ENCODE assay signal across 36 cellular contexts in genomic region chr15:41678742-41679141, GRCh38.
"Had no signal": no experiment of that assay in that cellular context is flagged by ENCODE, and none has a peak within 500 bp of the region (broad histone marks: within the 10 kb centered on the region; RNA-seq: fewer than 3 reads in every experiment).

No MANE protein-coding gene starts in this region.

- H3K4me3 Mint-ChIP-seq: activated CD4-positive, alpha-beta memory T cell treated with anti-CD3 and anti-CD28 coated beads for 36 hours; activated CD4-positive, alpha-beta T cell treated with anti-CD3 and anti-CD28 coated beads for 36 hours; activated CD4-positive, alpha-beta T cell treated with anti-CD3 and anti-CD28 coated beads, Interleukin-2, amount 10 ng/mL, durations not matched to agents 24 days and 14 days; activated naive CD4-positive, alpha-beta T cell treated with anti-CD3 and anti-CD28 coated beads, Interleukin-2, amount 10 ng/mL, durations not matched to agents 7 days and 5 days; activated naive CD8-positive, alpha-beta T cell treated with anti-CD3 and anti-CD28 coated beads, Interleukin-2, amount 50 U/mL, for 24 hours; activated T-cell treated with anti-CD3 and anti-CD28 coated beads, Interleukin-2, amount 50 U/mL, for 24 hours; activated T-cell treated with anti-CD3 and anti-CD28 coated beads, Interleukin-2, amount 50 U/mL, for 72 hours; brain; dendritic cell treated with granulocyte-macrophage colony-stimulating factor and Interleukin-4, amounts not matched to agents 40 ng/mL and 50 ng/mL, for 4 days; endodermal cell; T-helper 17 cell; T-helper 2 cell treated with Interferon-gamma antibody and Interleukin-4, amounts not matched to agents 5 μg/mL and 100 μg/mL, for 36 hours had no signal

- H3K9me3 ChIP-seq: adrenal gland, breast epithelium had no signal

- DNase-seq: activated CD4-positive, alpha-beta memory T cell treated with anti-CD3 and anti-CD28 coated beads for 36 hours; activated CD4-positive, alpha-beta T cell treated with anti-CD3 and anti-CD28 coated beads for 36 hours; activated CD4-positive, alpha-beta T cell treated with anti-CD3 and anti-CD28 coated beads, Interleukin-2, amount 10 ng/mL, durations not matched to agents 24 days and 14 days; activated CD4-positive, CD25-positive, alpha-beta regulatory T cell; activated CD4-positive, CD25-positive, alpha-beta regulatory T cell treated with anti-CD3 and anti-CD28 coated beads, Interleukin-2, amount 50 U/mL, for 72 hours; activated CD8-positive, alpha-beta memory T cell treated with anti-CD3 and anti-CD28 coated beads, Interleukin-2, amount 50 U/mL, for 48 hours; activated gamma-delta T cell; activated naive CD4-positive, alpha-beta T cell; activated naive CD4-positive, alpha-beta T cell treated with anti-CD3 and anti-CD28 coated beads, Interleukin-2, amount 10 ng/mL, durations not matched to agents 7 days and 5 days; activated naive CD8-positive, alpha-beta T cell treated with anti-CD3 and anti-CD28 coated beads, Interleukin-2, amount 50 U/mL, for 24 hours; activated T-cell treated with anti-CD3 and anti-CD28 coated beads for 4 hours; activated T-cell treated with anti-CD3 and anti-CD28 coated beads, Interleukin-2, amount 50 U/mL, for 24 hours; activated T-cell treated with anti-CD3 and anti-CD28 coated beads, Interleukin-2, amount 50 U/mL, for 72 hours; adrenal gland; amygdala; aorta; central memory CD4-positive, alpha-beta T cell; dorsolateral prefrontal cortex; effector memory CD4-positive, alpha-beta T cell; endodermal cell; foreskin fibroblast; head of caudate nucleus; SW 1271; T-cell; T-helper 17 cell; T1000; WERI-Rb-1 had no signal

- H3K27ac Mint-ChIP-seq: activated CD4-positive, alpha-beta memory T cell treated with anti-CD3 and anti-CD28 coated beads for 36 hours; activated CD4-positive, alpha-beta T cell treated with anti-CD3 and anti-CD28 coated beads for 36 hours; activated CD4-positive, alpha-beta T cell treated with anti-CD3 and anti-CD28 coated beads, Interleukin-2, amount 10 ng/mL, durations not matched to agents 24 days and 14 days; activated naive CD4-positive, alpha-beta T cell treated with anti-CD3 and anti-CD28 coated beads, Interleukin-2, amount 10 ng/mL, durations not matched to agents 7 days and 5 days; activated naive CD4-positive, alpha-beta T cell treated with anti-CD3 and anti-CD28 coated beads, Interleukin-2, amount 50 U/mL, for 72 hours; activated naive CD8-positive, alpha-beta T cell treated with anti-CD3 and anti-CD28 coated beads, Interleukin-2, amount 50 U/mL, for 24 hours; activated T-cell treated with anti-CD3 and anti-CD28 coated beads, Interleukin-2, amount 50 U/mL, for 24 hours; activated T-cell treated with anti-CD3 and anti-CD28 coated beads, Interleukin-2, amount 50 U/mL, for 72 hours; brain; dendritic cell treated with granulocyte-macrophage colony-stimulating factor and Interleukin-4, amounts not matched to agents 40 ng/mL and 50 ng/mL, for 4 days; endodermal cell; T-cell; T-helper 17 cell; T-helper 2 cell treated with Interferon-gamma antibody and Interleukin-4, amounts not matched to agents 5 μg/mL and 100 μg/mL, for 36 hours had no signal

- H3K9me3 Mint-ChIP-seq: activated CD4-positive, alpha-beta memory T cell treated with anti-CD3 and anti-CD28 coated beads for 36 hours; activated CD4-positive, alpha-beta T cell treated with anti-CD3 and anti-CD28 coated beads, Interleukin-2, amount 10 ng/mL, durations not matched to agents 24 days and 14 days; activated naive CD4-positive, alpha-beta T cell treated with anti-CD3 and anti-CD28 coated beads, Interleukin-2, amount 10 ng/mL, durations not matched to agents 7 days and 5 days; activated naive CD4-positive, alpha-beta T cell treated with anti-CD3 and anti-CD28 coated beads, Interleukin-2, amount 50 U/mL, for 72 hours; activated naive CD8-positive, alpha-beta T cell treated with anti-CD3 and anti-CD28 coated beads, Interleukin-2, amount 50 U/mL, for 24 hours; dendritic cell treated with granulocyte-macrophage colony-stimulating factor and Interleukin-4, amounts not matched to agents 40 ng/mL and 50 ng/mL, for 4 days; T-cell had no signal

- H3K36me3 ChIP-seq: adrenal gland, breast epithelium, cardiac muscle cell had no signal

- H3K27ac ChIP-seq: adrenal gland, breast epithelium, cardiac muscle cell, coronary artery, dorsolateral prefrontal cortex, WERI-Rb-1 had no signal

- H3K4me1 ChIP-seq: breast epithelium had no signal

- ATAC-seq: activated CD4-positive, alpha-beta T cell treated with anti-CD3 and anti-CD28 coated beads for 36 hours; activated naive CD4-positive, alpha-beta T cell treated with anti-CD3 and anti-CD28 coated beads, Interleukin-2, amount 50 U/mL, for 72 hours; activated naive CD8-positive, alpha-beta T cell treated with anti-CD3 and anti-CD28 coated beads, Interleukin-2, amount 50 U/mL, for 24 hours; activated T-cell treated with anti-CD3 and anti-CD28 coated beads, Interleukin-2, amount 50 U/mL, for 72 hours; esophagus mucosa; T-cell; T-helper 17 cell had no signal

- H3K27me3 Mint-ChIP-seq: activated CD4-positive, alpha-beta memory T cell treated with anti-CD3 and anti-CD28 coated beads for 36 hours; activated CD4-positive, alpha-beta T cell treated with anti-CD3 and anti-CD28 coated beads for 36 hours; activated CD4-positive, alpha-beta T cell treated with anti-CD3 and anti-CD28 coated beads, Interleukin-2, amount 10 ng/mL, durations not matched to agents 24 days and 14 days; activated naive CD4-positive, alpha-beta T cell treated with anti-CD3 and anti-CD28 coated beads, Interleukin-2, amount 10 ng/mL, durations not matched to agents 7 days and 5 days; activated naive CD8-positive, alpha-beta T cell treated with anti-CD3 and anti-CD28 coated beads, Interleukin-2, amount 50 U/mL, for 24 hours; activated T-cell treated with anti-CD3 and anti-CD28 coated beads, Interleukin-2, amount 50 U/mL, for 24 hours; brain; dendritic cell treated with granulocyte-macrophage colony-stimulating factor and Interleukin-4, amounts not matched to agents 40 ng/mL and 50 ng/mL, for 4 days; T-cell; T-helper 17 cell had no signal

- FAIRE-seq: frontal cortex had no signal

- H3K4me3 ChIP-seq: adrenal gland, breast epithelium, cardiac muscle cell, coronary artery, dorsolateral prefrontal cortex had no signal

- H3K4me1 Mint-ChIP-seq: endodermal cell had no signal

- H3K27me3 ChIP-seq: adrenal gland, breast epithelium, cardiac muscle cell, dorsolateral prefrontal cortex had no signal
